22 cellular contexts compared by ENCODE assay signal in genomic region chr17:41511130-41511529, GRCh38. TPM values are rescaled to one million over a fixed set of nuclear protein-coding genes. Genes with fewer than 3 reads are reported as not detected.
DNase-seq lines count a peak whose midpoint lies in the region; ATAC-seq and TF ChIP-seq lines count a peak whose summit lies in the region.
"Had no signal": no experiment of that assay in that cellular context is flagged by ENCODE, and none has a peak within 500 bp of the region (broad histone marks: within the 10 kb centered on the region; RNA-seq: fewer than 3 reads in every experiment).

No MANE protein-coding gene starts in this region.

- H3K9me3 ChIP-seq in HCT116 (ENCODE audit: control insufficient read depth in 1 of 2, insufficient read depth in 1 of 2, low read depth in 1 of 2, low read length in 2 of 2) (no peaks in the 10 kb centered on the region), colonic mucosa (no peaks in the 10 kb centered on the region), mucosa of descending colon (no peaks in the 10 kb centered on the region)
- H3K9me3 ChIP-seq: ovary, SJSA1 had no signal

- no peaks in the 10 kb centered on the region for H4K20me1 ChIP-seq in HCT116 (ENCODE audit: insufficient read depth)

- H3K9me3 Mint-ChIP-seq in activated CD8-positive, alpha-beta T cell treated with anti-CD3 and anti-CD28 coated beads, Interleukin-2, amount 10 ng/mL, durations not matched to agents 7 days and 5 days (ENCODE audit: insufficient read depth) = no peaks in the 10 kb centered on the region
- H3K9me3 Mint-ChIP-seq: activated naive CD4-positive, alpha-beta T cell treated with anti-CD3 and anti-CD28 coated beads for 36 hours; naive B cell had no signal

- H3K27me3 Mint-ChIP-seq in activated CD8-positive, alpha-beta T cell treated with anti-CD3 and anti-CD28 coated beads, Interleukin-2, amount 10 ng/mL, durations not matched to agents 7 days and 5 days (ENCODE audit: low read depth) = no peaks in the 10 kb centered on the region

- H3K79me2 ChIP-seq in HCT116 (ENCODE audit: insufficient read depth, low read length) = no peaks in the 10 kb centered on the region

- peak overlapping the region; percentile 22; the same call in 1 of the 2 replicates for H3K4me2 ChIP-seq in HCT116 (ENCODE audit: low read length)

- POLR2A ChIA-PET in HCT116 (lab: Charles Lee) = interaction anchor here (1.2 to 2.1 kb wide), 3 partner anchors 10 to 17 kb away, joined by 3 to 7 read pairs (median 4); partner anchors contain the start of gene KRT19
- POLR2A ChIA-PET in activated CD8-positive, alpha-beta T cell treated with anti-CD3 and anti-CD28 coated beads, Interleukin-2, amount 10 ng/mL, durations not matched to agents 7 days and 5 days (lab: Charles Lee) = no interaction called here

- ATAC-seq in HCT116 (peak; percentile 75), mucosa of descending colon (peak; percentile 90)
- ATAC-seq in activated CD8-positive, alpha-beta T cell treated with anti-CD3 and anti-CD28 coated beads, Interleukin-2, amount 10 ng/mL, durations not matched to agents 7 days and 5 days = no peak
- ATAC-seq: GM12878 had no signal

- H3K4me1 Mint-ChIP-seq in activated CD8-positive, alpha-beta T cell treated with anti-CD3 and anti-CD28 coated beads, Interleukin-2, amount 10 ng/mL, durations not matched to agents 7 days and 5 days (ENCODE audit: low read depth) = no peaks in the 10 kb centered on the region

- CTCF ChIA-PET in HCT116 (lab: Charles Lee) = interaction anchor here (3.9 kb wide), 1 partner anchor 38 kb away, joined by 10 read pairs; no protein-coding TSS in a partner anchor
- CTCF ChIA-PET in activated CD8-positive, alpha-beta T cell treated with anti-CD3 and anti-CD28 coated beads, Interleukin-2, amount 10 ng/mL, durations not matched to agents 7 days and 5 days (lab: Charles Lee) = interaction anchor here (1.4 kb wide), 1 partner anchor 38 kb away, joined by 7 read pairs; no protein-coding TSS in a partner anchor

- RAD21 ChIA-PET in HCT116 (lab: Charles Lee; ENCODE audit: low non-redundant PET in 1 of 2, low total read pairs in 2 of 2, uncharacterized antibody in 2 of 2, unreplicated experiment in 2 of 2) = interaction anchor here in 1 of 2 experiments (1.1 kb wide), 1 partner anchor 38 kb away, joined by 3 read pairs; no protein-coding TSS in a partner anchor

- intact Hi-C loops in HCT116 (cut with micrococcal nuclease) (no loop called here), colonic mucosa (cut with DNase I) (no loop called here), mucosa of descending colon (cut with DNase I, micrococcal nuclease) (no loop called here)

- no peak for TF ChIP-seq POLR2A in HCT116 (IDR thresholded peaks at IDR 0.05; ENCODE audit: borderline replicate concordance, extremely low read depth, insufficient read depth, insufficient read length)

- no TSS peak for BruUV-seq in HCT116 (replicated peaks; lab: Mats Ljungman, UMichigan)

- no peak for DNase-seq in HCT116 (ENCODE audit: low read depth, low spot score)
- DNase-seq in NCI-H748 treated with DMSO at 0.1 percent for 48 hours (lab: John Stamatoyannopoulos, UW) = peak; percentile 62
- peak; percentile 86 for DNase-seq in colonic mucosa
- peak in 2 of 3 donors; percentile 70 to 71 for DNase-seq in mucosa of descending colon
- DNase-seq in cortex of kidney (lab: John Stamatoyannopoulos, UW) = no peak
- no peak for DNase-seq in activated CD8-positive, alpha-beta T cell treated with anti-CD3 and anti-CD28 coated beads, Interleukin-2, amount 10 ng/mL, durations not matched to agents 7 days and 5 days
- DNase-seq in H4 (ENCODE audit: low spot score) = no peak
- DNase-seq: activated naive CD4-positive, alpha-beta T cell treated with anti-CD3 and anti-CD28 coated beads for 36 hours; aorta; COR-L47; foreskin fibroblast; GDM1; naive B cell; NCI-H1092 treated with DMSO at 0.1 percent for 48 hours; NCI-H2227 treated with DMSO at 0.1 percent for 48 hours; ovary; stimulated activated CD4-positive, alpha-beta T cell treated with anti-CD3 and anti-CD28 coated beads, Interleukin-4, amount 100 ng/mL, for 1 hour; T1000 had no signal

- H3K9ac ChIP-seq in HCT116 (ENCODE audit: low read length) (peak overlapping the region; percentile 1; the same call in 1 of the 2 replicates), colonic mucosa (ENCODE audit: low read depth in 2 of 2, low read length in 2 of 2) (peak overlapping the region; percentile 18 to 66)

- no peak overlapping the region for H3K27ac ChIP-seq in HCT116 (ENCODE audit: low read depth, low read length)
- peak overlapping the region; percentile 46 for H3K27ac ChIP-seq in colonic mucosa
- H3K27ac ChIP-seq: ovary, SJSA1 had no signal

- H3K4me1 ChIP-seq in HCT116 (ENCODE audit: control insufficient read depth in 1 of 2, insufficient read depth in 2 of 2, low read length in 2 of 2) (peaks cover 13 to 55% of the 10 kb centered on the region in 2 experiments), colonic mucosa (no peaks in the 10 kb centered on the region), mucosa of descending colon (ENCODE audit: low read depth) (peaks cover 14% of the 10 kb centered on the region)

- H3K4me3 Mint-ChIP-seq in activated CD8-positive, alpha-beta T cell treated with anti-CD3 and anti-CD28 coated beads, Interleukin-2, amount 10 ng/mL, durations not matched to agents 7 days and 5 days = no peak overlapping the region
- H3K4me3 Mint-ChIP-seq: activated naive CD4-positive, alpha-beta T cell treated with anti-CD3 and anti-CD28 coated beads for 36 hours; naive B cell had no signal

- TF ChIP-seq CTCF in HCT116 (IDR thresholded peaks at IDR 0.05 in 2 of 3, conservative IDR thresholded peaks at IDR 0.05 in 1 of 3; ENCODE audit: borderline replicate concordance in 1 of 3, insufficient read depth in 1 of 3, low read depth in 2 of 3, low read length in 2 of 3) (no peak), colonic mucosa (IDR thresholded peaks at IDR 0.05) (no peak), mucosa of descending colon (IDR thresholded peaks at IDR 0.05) (no peak)

- H3K36me3 Mint-ChIP-seq in activated CD8-positive, alpha-beta T cell treated with anti-CD3 and anti-CD28 coated beads, Interleukin-2, amount 10 ng/mL, durations not matched to agents 7 days and 5 days (ENCODE audit: low read depth) = no peaks in the 10 kb centered on the region
- H3K36me3 Mint-ChIP-seq: naive B cell had no signal

- H3K27ac Mint-ChIP-seq in activated CD8-positive, alpha-beta T cell treated with anti-CD3 and anti-CD28 coated beads, Interleukin-2, amount 10 ng/mL, durations not matched to agents 7 days and 5 days = no peak overlapping the region
- H3K27ac Mint-ChIP-seq: activated naive CD4-positive, alpha-beta T cell treated with anti-CD3 and anti-CD28 coated beads for 36 hours; naive B cell had no signal

- H3K4me3 ChIP-seq in HCT116 (replicated peaks in 1 of 2; ENCODE audit: low read depth in 1 of 2, low read length in 2 of 2) (no peak overlapping the region), colonic mucosa (no peak overlapping the region), mucosa of descending colon (no peak overlapping the region)
- H3K4me3 ChIP-seq: GM12878, ovary, SJSA1 had no signal

- no peaks in the 10 kb centered on the region for H3K27me3 ChIP-seq in HCT116 (ENCODE audit: insufficient read depth, low read length)
- H3K27me3 ChIP-seq in colonic mucosa = no peaks in the 10 kb centered on the region
- H3K27me3 ChIP-seq: ovary, SJSA1 had no signal

- H3K36me3 ChIP-seq in HCT116 (ENCODE audit: control insufficient read depth in 1 of 2, insufficient read depth in 2 of 2, low read length in 2 of 2) (0 out of 4 replicates have a peak, but pooled peaks cover 0 to 4% of the 10 kb centered on the region in 2 experiments), colonic mucosa (no peaks in the 10 kb centered on the region), mucosa of descending colon (ENCODE audit: low read depth) (no peaks in the 10 kb centered on the region)
- H3K36me3 ChIP-seq: ovary, SJSA1 had no signal

- no peak for TF ChIP-seq RAD21 in HCT116 (IDR thresholded peaks at IDR 0.05; ENCODE audit: low read depth)

- H2AFZ ChIP-seq in HCT116 (ENCODE audit: low read depth, low read length, poor library complexity, severe bottlenecking) = no peak overlapping the region

- H3K9me2 ChIP-seq in HCT116 (ENCODE audit: insufficient read depth) = no peaks in the 10 kb centered on the region

TF ChIP-seq in HCT116, 20 proteins besides CTCF, POLR2A, EP300 and RAD21 (continues in another document):
- peak; percentile 23; the same call in 1 of the 2 replicates for TF ChIP-seq POLR2AphosphoS5 (IDR thresholded peaks at IDR 0.05; ENCODE audit: low read depth, low read length)

RNA-seq across cellular contexts. Expression of gene KRT13, which starts 5.7 kb away (rescaled TPM):
- 3.7 TPM for total RNA-seq in HCT116 (2021; ENCODE audit: unreplicated experiment)
- polyA plus RNA-seq in HCT116 (2012) = 4.2 and 7.1 TPM in 2 replicates
- total RNA-seq in colonic mucosa = under 1 TPM in 1 of 2 donors, not detected in 1; 0.25 TPM
- 1 to 10 TPM in 1 of 3 donors, not detected in 2; 3.7 TPM for total RNA-seq in mucosa of descending colon
- not detected for total RNA-seq in activated CD8-positive, alpha-beta T cell treated with anti-CD3 and anti-CD28 coated beads, Interleukin-2, amount 10 ng/mL, durations not matched to agents 7 days and 5 days
- not detected in 2 replicates for total RNA-seq in H4 (2014; rRNA removed; shearing (Covaris generic))
- total RNA-seq: activated naive CD4-positive, alpha-beta T cell treated with anti-CD3 and anti-CD28 coated beads for 36 hours; aorta; GM12878; SJSA1 had no signal
- polyA plus RNA-seq: GM12878 had no signal

RNA-seq across cellular contexts. Expression of gene KRT15, which starts 7.6 kb away (rescaled TPM):
- total RNA-seq in HCT116 (2021; ENCODE audit: unreplicated experiment) = 37.1 TPM
- 104 and 111 TPM in 2 replicates for polyA plus RNA-seq in HCT116 (2012)
- 10 to 100 TPM in 1 of 2 donors, 1 to 10 TPM in 1; 5.8 to 20.0 TPM for total RNA-seq in colonic mucosa
- 10 to 100 TPM in 1 of 3 donors, 1 to 10 TPM in 2; 5.0 to 16.5 (median 5.4) TPM for total RNA-seq in mucosa of descending colon
- not detected for total RNA-seq in activated CD8-positive, alpha-beta T cell treated with anti-CD3 and anti-CD28 coated beads, Interleukin-2, amount 10 ng/mL, durations not matched to agents 7 days and 5 days
- total RNA-seq in H4 (2014; rRNA removed; shearing (Covaris generic)) = 0.35 and 1.5 TPM in 2 replicates
- total RNA-seq: activated naive CD4-positive, alpha-beta T cell treated with anti-CD3 and anti-CD28 coated beads for 36 hours; aorta; cerebellum; liver had no signal

RNA-seq across cellular contexts. Expression of gene KRT19, which starts 17.0 kb away (rescaled TPM):
- total RNA-seq in HCT116 (2021; ENCODE audit: unreplicated experiment) (1,248 TPM), colonic mucosa (1,000 to 10,000 TPM; 2,159 to 2,203 TPM), mucosa of descending colon (1,000 to 10,000 TPM in 2 of 3 donors, 100 to 1,000 TPM in 1; 723 to 2,357 (median 1,709) TPM)
- polyA plus RNA-seq in HCT116 (2012) = 2,498 and 2,504 TPM in 2 replicates
- total RNA-seq in activated CD8-positive, alpha-beta T cell treated with anti-CD3 and anti-CD28 coated beads, Interleukin-2, amount 10 ng/mL, durations not matched to agents 7 days and 5 days = not detected
- total RNA-seq in H4 (2014; rRNA removed; shearing (Covaris generic)) = 0.17 TPM in 1 of 2 replicates, not detected in the other
- total RNA-seq: activated naive CD4-positive, alpha-beta T cell treated with anti-CD3 and anti-CD28 coated beads for 36 hours; SJSA1 had no signal

RNA-seq across cellular contexts. Expression of gene KRT36, which starts 21.4 kb away (rescaled TPM):
- total RNA-seq in HCT116 (2021; ENCODE audit: unreplicated experiment) (not detected), colonic mucosa (not detected), mucosa of descending colon (not detected)
- 0.04 and 0.08 TPM in 2 replicates for polyA plus RNA-seq in HCT116 (2012)
- not detected for total RNA-seq in activated CD8-positive, alpha-beta T cell treated with anti-CD3 and anti-CD28 coated beads, Interleukin-2, amount 10 ng/mL, durations not matched to agents 7 days and 5 days
- total RNA-seq in H4 (2014; rRNA removed; shearing (Covaris generic)) = not detected in 2 replicates
- total RNA-seq: activated naive CD4-positive, alpha-beta T cell treated with anti-CD3 and anti-CD28 coated beads for 36 hours; aorta; cerebellum; GM12878; ovary; SJSA1 had no signal
- polyA plus RNA-seq: GM12878, liver had no signal

RNA-seq across cellular contexts. Expression of gene KRT35, which starts 30.2 kb away (rescaled TPM):
- total RNA-seq in HCT116 (2021; ENCODE audit: unreplicated experiment) = not detected
- polyA plus RNA-seq in HCT116 (2012) = not detected in 2 replicates
- not detected for total RNA-seq in colonic mucosa
- not detected for total RNA-seq in mucosa of descending colon
- total RNA-seq in activated CD8-positive, alpha-beta T cell treated with anti-CD3 and anti-CD28 coated beads, Interleukin-2, amount 10 ng/mL, durations not matched to agents 7 days and 5 days = not detected
- total RNA-seq in H4 (2014; rRNA removed; shearing (Covaris generic)) = not detected in 2 replicates
- total RNA-seq: activated naive CD4-positive, alpha-beta T cell treated with anti-CD3 and anti-CD28 coated beads for 36 hours; aorta; cerebellum; GM12878; liver; ovary; SJSA1 had no signal
- polyA plus RNA-seq: aorta, GM12878, liver, ovary had no signal

Comparison
In these comparisons a context has a peak if more than half of its experiments do, and no peak if none do; other contexts are left out.
1. DNase-seq: peak in NCI-H748 treated with DMSO at 0.1 percent for 48 hours (single experiment), colonic mucosa (single experiment) and mucosa of descending colon (2 of 3); none in HCT116 (single experiment), cortex of kidney (single experiment), activated CD8-positive, alpha-beta T cell treated with anti-CD3 and anti-CD28 coated beads, Interleukin-2, amount 10 ng/mL, durations not matched to agents 7 days and 5 days (single experiment) and H4 (single experiment).
2. RNA of gene KRT19, which starts 17.0 kb away (total RNA-seq): 2,159 to 2,203 TPM in colonic mucosa, 723 to 2,357 TPM in mucosa of descending colon and 1,248 TPM in HCT116 (single experiment); 0.17 TPM in H4 and not detected in activated CD8-positive, alpha-beta T cell treated with anti-CD3 and anti-CD28 coated beads, Interleukin-2, amount 10 ng/mL, durations not matched to agents 7 days and 5 days; every median in the first group is over 100 times any median in the second.